1 cellular context compared by ENCODE assay signal in the genomic region with DNA sequence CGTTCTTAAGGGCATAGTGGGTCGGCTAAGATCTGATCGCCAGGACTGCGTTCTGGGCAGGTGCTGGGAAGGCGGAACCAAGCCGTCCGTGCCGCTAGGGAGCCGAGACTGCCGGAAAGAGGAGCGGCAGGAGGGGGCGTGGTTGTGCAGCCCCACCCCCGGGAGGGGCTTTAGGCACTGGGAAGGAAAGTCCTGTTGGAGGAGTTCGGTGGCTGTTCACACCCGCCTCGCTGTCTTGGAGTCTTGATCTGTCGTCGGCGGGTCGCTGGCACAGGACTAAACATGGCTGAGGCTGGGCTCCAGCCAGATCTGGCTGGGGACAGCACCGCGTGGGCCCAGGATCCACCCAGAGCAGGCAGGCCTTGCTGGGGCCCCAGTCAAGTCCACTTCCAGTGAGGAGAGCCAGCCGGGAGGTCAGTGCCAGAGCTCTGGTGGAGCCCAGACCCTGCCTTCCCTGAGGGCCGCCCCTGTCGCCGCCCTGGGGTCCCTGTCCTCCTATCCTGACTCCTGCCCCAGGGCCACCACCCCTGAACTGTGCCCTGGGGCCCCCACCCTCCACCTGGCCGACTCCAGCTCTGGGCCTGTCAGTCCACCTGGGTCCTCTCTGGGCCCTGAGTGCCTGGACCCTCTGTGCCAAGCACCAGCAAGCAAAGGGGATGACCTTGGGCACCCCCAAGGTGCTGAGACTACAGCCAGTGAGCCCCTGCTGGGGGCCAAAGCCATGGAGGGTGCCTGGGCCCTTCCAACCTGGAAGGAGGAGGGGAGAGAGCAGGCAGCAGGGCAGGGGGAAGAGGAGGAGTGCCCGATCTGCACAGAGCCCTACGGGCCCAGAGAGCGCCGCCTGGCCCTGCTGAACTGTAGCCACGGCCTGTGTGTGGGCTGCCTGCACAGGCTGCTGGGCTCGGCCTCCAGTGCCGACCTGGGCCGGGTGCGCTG.
TF ChIP-seq lines count a peak whose summit lies in the region.

No MANE protein-coding gene starts in this region.

TF ChIP-seq in HepG2, 621 proteins besides CTCF, POLR2A, EP300 and RAD21 (continued from another document and continues in another):
- TF ChIP-seq, protein P1, sequence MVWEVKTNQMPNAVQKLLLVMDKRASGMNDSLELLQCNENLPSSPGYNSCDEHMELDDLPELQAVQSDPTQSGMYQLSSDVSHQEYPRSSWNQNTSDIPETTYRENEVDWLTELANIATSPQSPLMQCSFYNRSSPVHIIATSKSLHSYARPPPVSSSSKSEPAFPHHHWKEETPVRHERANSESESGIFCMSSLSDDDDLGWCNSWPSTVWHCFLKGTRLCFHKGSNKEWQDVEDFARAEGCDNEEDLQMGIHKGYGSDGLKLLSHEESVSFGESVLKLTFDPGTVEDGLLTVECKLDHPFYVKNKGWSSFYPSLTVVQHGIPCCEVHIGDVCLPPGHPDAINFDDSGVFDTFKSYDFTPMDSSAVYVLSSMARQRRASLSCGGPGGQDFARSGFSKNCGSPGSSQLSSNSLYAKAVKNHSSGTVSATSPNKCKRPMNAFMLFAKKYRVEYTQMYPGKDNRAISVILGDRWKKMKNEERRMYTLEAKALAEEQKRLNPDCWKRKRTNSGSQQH (CRISPR knock-in tag; IDR thresholded peaks at IDR 0.05; ENCODE audit: low read depth): no peak
- 0 out of 2 replicates have a peak, but pooled peaks have one; percentile 41 for TF ChIP-seq PAX8 (CRISPR knock-in tag; IDR thresholded peaks at IDR 0.05; ENCODE audit: borderline replicate concordance)
- TF ChIP-seq ONECUT2 (CRISPR knock-in tag; IDR thresholded peaks at IDR 0.05): no peak
- TF ChIP-seq BCL6 (CRISPR knock-in tag; IDR thresholded peaks at IDR 0.05): no peak
- TF ChIP-seq PTBP1 (IDR thresholded peaks at IDR 0.05; ENCODE audit: low read depth, low read length, poor library complexity, severe bottlenecking): peak; percentile 25
- TF ChIP-seq MTF1 (CRISPR knock-in tag; IDR thresholded peaks at IDR 0.05): no peak
- TF ChIP-seq XRCC5 (optimal IDR thresholded peaks at IDR 0.05; ENCODE audit: low read length): peak; percentile 69
- no peak for TF ChIP-seq STAT6 (CRISPR knock-in tag; IDR thresholded peaks at IDR 0.05; ENCODE audit: borderline replicate concordance)
- 0 out of 2 replicates have a peak, but pooled peaks have one; percentile 36 for TF ChIP-seq ZNF33B (CRISPR knock-in tag; IDR thresholded peaks at IDR 0.05)
- no peak for TF ChIP-seq NFIB (CRISPR knock-in tag; IDR thresholded peaks at IDR 0.05; ENCODE audit: borderline replicate concordance)
- peak; percentile 49 for TF ChIP-seq KDM2A (CRISPR knock-in tag; IDR thresholded peaks at IDR 0.05; ENCODE audit: borderline replicate concordance, low read depth)
- no peak for TF ChIP-seq HMG20A (CRISPR knock-in tag; IDR thresholded peaks at IDR 0.05; ENCODE audit: borderline replicate concordance)
- TF ChIP-seq PPARG (CRISPR knock-in tag; conservative IDR thresholded peaks at IDR 0.05): no peak
- TF ChIP-seq, protein P2, sequence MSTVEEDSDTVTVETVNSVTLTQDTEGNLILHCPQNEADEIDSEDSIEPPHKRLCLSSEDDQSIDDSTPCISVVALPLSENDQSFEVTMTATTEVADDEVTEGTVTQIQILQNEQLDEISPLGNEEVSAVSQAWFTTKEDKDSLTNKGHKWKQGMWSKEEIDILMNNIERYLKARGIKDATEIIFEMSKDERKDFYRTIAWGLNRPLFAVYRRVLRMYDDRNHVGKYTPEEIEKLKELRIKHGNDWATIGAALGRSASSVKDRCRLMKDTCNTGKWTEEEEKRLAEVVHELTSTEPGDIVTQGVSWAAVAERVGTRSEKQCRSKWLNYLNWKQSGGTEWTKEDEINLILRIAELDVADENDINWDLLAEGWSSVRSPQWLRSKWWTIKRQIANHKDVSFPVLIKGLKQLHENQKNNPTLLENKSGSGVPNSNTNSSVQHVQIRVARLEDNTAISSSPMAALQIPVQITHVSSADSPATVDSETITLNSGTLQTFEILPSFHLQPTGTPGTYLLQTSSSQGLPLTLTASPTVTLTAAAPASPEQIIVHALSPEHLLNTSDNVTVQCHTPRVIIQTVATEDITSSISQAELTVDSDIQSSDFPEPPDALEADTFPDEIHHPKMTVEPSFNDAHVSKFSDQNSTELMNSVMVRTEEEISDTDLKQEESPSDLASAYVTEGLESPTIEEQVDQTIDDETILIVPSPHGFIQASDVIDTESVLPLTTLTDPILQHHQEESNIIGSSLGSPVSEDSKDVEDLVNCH (CRISPR knock-in tag; IDR thresholded peaks at IDR 0.05): no peak
- no peak for TF ChIP-seq HMGXB3 (CRISPR knock-in tag; IDR thresholded peaks at IDR 0.05; ENCODE audit: borderline replicate concordance)
- no peak for TF ChIP-seq HOXA7 (CRISPR knock-in tag; IDR thresholded peaks at IDR 0.05)
- TF ChIP-seq, protein P3, sequence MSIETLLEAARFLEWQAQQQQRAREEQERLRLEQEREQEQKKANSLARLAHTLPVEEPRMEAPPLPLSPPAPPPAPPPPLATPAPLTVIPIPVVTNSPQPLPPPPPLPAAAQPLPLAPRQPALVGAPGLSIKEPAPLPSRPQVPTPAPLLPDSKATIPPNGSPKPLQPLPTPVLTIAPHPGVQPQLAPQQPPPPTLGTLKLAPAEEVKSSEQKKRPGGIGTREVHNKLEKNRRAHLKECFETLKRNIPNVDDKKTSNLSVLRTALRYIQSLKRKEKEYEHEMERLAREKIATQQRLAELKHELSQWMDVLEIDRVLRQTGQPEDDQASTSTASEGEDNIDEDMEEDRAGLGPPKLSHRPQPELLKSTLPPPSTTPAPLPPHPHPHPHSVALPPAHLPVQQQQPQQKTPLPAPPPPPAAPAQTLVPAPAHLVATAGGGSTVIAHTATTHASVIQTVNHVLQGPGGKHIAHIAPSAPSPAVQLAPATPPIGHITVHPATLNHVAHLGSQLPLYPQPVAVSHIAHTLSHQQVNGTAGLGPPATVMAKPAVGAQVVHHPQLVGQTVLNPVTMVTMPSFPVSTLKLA (IDR thresholded peaks at IDR 0.05): peak; percentile 11; the same call in 1 of the 2 replicates
- peak; percentile 7 for TF ChIP-seq HIC2 (CRISPR knock-in tag; IDR thresholded peaks at IDR 0.05; ENCODE audit: low read depth)
- peak; percentile 89 for TF ChIP-seq PRDM15 (CRISPR knock-in tag; IDR thresholded peaks at IDR 0.05)
- peak; percentile 89 for TF ChIP-seq SAP130 (CRISPR knock-in tag; IDR thresholded peaks at IDR 0.05; ENCODE audit: low read depth)
- TF ChIP-seq RBFOX2 (IDR thresholded peaks at IDR 0.05; ENCODE audit: low read depth, low read length): peak; percentile 60
- TF ChIP-seq ZNF550 (CRISPR knock-in tag; IDR thresholded peaks at IDR 0.05; ENCODE audit: borderline replicate concordance): no peak
- TF ChIP-seq ELF1 (CRISPR knock-in tag; IDR thresholded peaks at IDR 0.05): peak; percentile 49
- no peak for TF ChIP-seq FOXM1 (CRISPR knock-in tag; IDR thresholded peaks at IDR 0.05)
- TF ChIP-seq ZNF138 (CRISPR knock-in tag; IDR thresholded peaks at IDR 0.05; ENCODE audit: low read depth): no peak; the same call in 1 of the 2 replicates
- peak; percentile 67 for TF ChIP-seq ZNF710 (CRISPR knock-in tag; IDR thresholded peaks at IDR 0.05; ENCODE audit: borderline replicate concordance)
- TF ChIP-seq ZNF790 (CRISPR knock-in tag; IDR thresholded peaks at IDR 0.05; ENCODE audit: borderline replicate concordance): no peak; the same call in 1 of the 2 replicates
